Comparison of ENCODE assay signal across 13 cellular contexts in the genomic region with DNA sequence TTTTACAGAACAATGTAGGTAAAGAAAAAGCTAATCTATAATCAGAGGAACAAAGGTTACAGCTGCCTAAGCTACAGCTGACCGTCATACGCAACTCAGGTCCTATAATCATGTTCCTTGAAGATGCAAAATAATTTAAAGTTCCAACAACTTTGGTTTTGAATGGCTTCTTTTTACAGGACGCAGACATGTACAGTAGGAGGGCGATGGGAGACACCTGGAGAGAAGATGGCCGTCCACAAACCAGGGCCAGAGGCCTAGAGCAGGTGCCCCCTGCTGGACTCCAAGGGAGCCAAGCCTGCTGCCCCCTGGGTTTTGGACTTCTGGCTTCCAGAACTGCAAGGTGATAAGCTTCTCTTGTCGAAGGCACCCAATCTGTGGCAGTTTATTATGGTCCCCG. TPM values are rescaled to one million over a fixed set of nuclear protein-coding genes. Genes with fewer than 3 reads are reported as not detected.
DNase-seq lines count a peak whose midpoint lies in the region; ATAC-seq and TF ChIP-seq lines count a peak whose summit lies in the region.
"Had no signal": no experiment of that assay in that cellular context is flagged by ENCODE, and none has a peak within 500 bp of the region (broad histone marks: within the 10 kb centered on the region; RNA-seq: fewer than 3 reads in every experiment).

No MANE protein-coding gene starts in this region.

- H3K4me2 ChIP-seq in OCI-LY3 (ENCODE audit: low read length): no peak overlapping the region

- H3K9ac ChIP-seq in OCI-LY3 (ENCODE audit: low read length): no peak overlapping the region

- TF ChIP-seq CTCF in GM12872 (IDR thresholded peaks at IDR 0.05; ENCODE audit: insufficient read depth, low read depth, low read length): peak; percentile 43
- TF ChIP-seq CTCF in OCI-LY3 (IDR thresholded peaks at IDR 0.05; ENCODE audit: low read depth, low read length): peak; percentile 38
- TF ChIP-seq CTCF in endothelial cell (IDR thresholded peaks at IDR 0.05; ENCODE audit: unreplicated experiment): peak; percentile 28
- TF ChIP-seq CTCF in progenitor cell of endocrine pancreas (IDR thresholded peaks at IDR 0.05; ENCODE audit: unreplicated experiment): peak; percentile 59
- TF ChIP-seq CTCF in prostate gland (IDR thresholded peaks at IDR 0.05): no peak

- H3K4me3 Mint-ChIP-seq in endothelial cell (ENCODE audit: unreplicated experiment) (no peak overlapping the region), progenitor cell of endocrine pancreas (ENCODE audit: low read depth) (no peak overlapping the region)
- no peak overlapping the region for H3K4me3 Mint-ChIP-seq in activated CD4-positive, alpha-beta memory T cell treated with anti-CD3 and anti-CD28 coated beads for 36 hours
- H3K4me3 Mint-ChIP-seq: natural killer cell treated with Interleukin-12 subunit alpha and Interleukin-12 subunit beta and Interleukin-15 and Interleukin-18, amount 100 ng/mL, for 72 hours had no signal

- H3K27ac ChIP-seq in OCI-LY3 (ENCODE audit: low read length) (no peak overlapping the region), prostate gland (no peak overlapping the region)
- H3K27ac ChIP-seq: SJCRH30, thyroid gland had no signal

- H3K9me3 ChIP-seq in OCI-LY3 (ENCODE audit: insufficient read depth, low read length): no peaks in the 10 kb centered on the region
- no peaks in the 10 kb centered on the region for H3K9me3 ChIP-seq in prostate gland
- H3K9me3 ChIP-seq: thyroid gland had no signal

- H3K36me3 ChIP-seq in OCI-LY3 (replicated peaks; ENCODE audit: low read depth, low read length) (no peaks in the 10 kb centered on the region), prostate gland (no peaks in the 10 kb centered on the region)
- H3K36me3 ChIP-seq: SJCRH30, thyroid gland had no signal

- DNase-seq in endothelial cell (ENCODE audit: low spot score) (no peak), progenitor cell of endocrine pancreas (ENCODE audit: low spot score, unreplicated experiment) (no peak), prostate gland (ENCODE audit: low spot score) (no peak)
- DNase-seq in activated CD4-positive, alpha-beta memory T cell treated with anti-CD3 and anti-CD28 coated beads for 36 hours: no peak
- DNase-seq: NCI-H1694, thyroid gland had no signal

- H3K27me3 ChIP-seq in OCI-LY3 (ENCODE audit: low read depth, low read length) (peaks cover 12% of the 10 kb centered on the region; the same call in 1 of the 2 replicates), prostate gland (replicated peaks; ENCODE audit: insufficient read depth) (no peaks in the 10 kb centered on the region)
- H3K27me3 ChIP-seq: SJCRH30, thyroid gland had no signal

- ATAC-seq in GM18868 (IDR thresholded peaks at IDR 0.05; ENCODE audit: unreplicated experiment) (no peak), GM18502 (IDR thresholded peaks at IDR 0.05; ENCODE audit: poor library complexity, unreplicated experiment) (no peak)
- ATAC-seq: natural killer cell treated with Interleukin-12 subunit alpha and Interleukin-12 subunit beta and Interleukin-15 and Interleukin-18, amount 100 ng/mL, for 72 hours had no signal

- no peaks in the 10 kb centered on the region for H3K4me1 ChIP-seq in OCI-LY3 (ENCODE audit: low read length)
- no peaks in the 10 kb centered on the region for H3K4me1 ChIP-seq in prostate gland (replicated peaks)

- CTCF ChIA-PET in activated CD4-positive, alpha-beta memory T cell treated with anti-CD3 and anti-CD28 coated beads for 36 hours (lab: Charles Lee): interaction anchor here (0.7 kb wide), 1 partner anchor 9 kb away, joined by 3 read pairs; no protein-coding TSS in a partner anchor

- POLR2A ChIA-PET in activated CD4-positive, alpha-beta memory T cell treated with anti-CD3 and anti-CD28 coated beads for 36 hours (lab: Charles Lee): no interaction called here

- H3K27ac Mint-ChIP-seq in endothelial cell (ENCODE audit: unreplicated experiment): no peak overlapping the region
- no peak overlapping the region for H3K27ac Mint-ChIP-seq in progenitor cell of endocrine pancreas
- no peak overlapping the region for H3K27ac Mint-ChIP-seq in activated CD4-positive, alpha-beta memory T cell treated with anti-CD3 and anti-CD28 coated beads for 36 hours
- H3K27ac Mint-ChIP-seq: natural killer cell treated with Interleukin-12 subunit alpha and Interleukin-12 subunit beta and Interleukin-15 and Interleukin-18, amount 100 ng/mL, for 72 hours had no signal

- H3K36me3 Mint-ChIP-seq in endothelial cell (ENCODE audit: low read depth, unreplicated experiment) (peaks cover 12% of the 10 kb centered on the region), progenitor cell of endocrine pancreas (ENCODE audit: insufficient read depth) (peaks cover 3% of the 10 kb centered on the region)
- peaks cover 2% of the 10 kb centered on the region for H3K36me3 Mint-ChIP-seq in activated CD4-positive, alpha-beta memory T cell treated with anti-CD3 and anti-CD28 coated beads for 36 hours
- H3K36me3 Mint-ChIP-seq: natural killer cell treated with Interleukin-12 subunit alpha and Interleukin-12 subunit beta and Interleukin-15 and Interleukin-18, amount 100 ng/mL, for 72 hours had no signal

- intact Hi-C loops in prostate gland (cut with DNase I): no loop called here
- intact Hi-C loops in activated CD4-positive, alpha-beta memory T cell treated with anti-CD3 and anti-CD28 coated beads for 36 hours (cut with micrococcal nuclease): no loop called here

- H3K27me3 Mint-ChIP-seq in endothelial cell (ENCODE audit: unreplicated experiment): peaks cover 4% of the 10 kb centered on the region
- peaks cover 3% of the 10 kb centered on the region for H3K27me3 Mint-ChIP-seq in progenitor cell of endocrine pancreas
- H3K27me3 Mint-ChIP-seq in activated CD4-positive, alpha-beta memory T cell treated with anti-CD3 and anti-CD28 coated beads for 36 hours: no peaks in the 10 kb centered on the region

- no peak for TF ChIP-seq POLR2A in prostate gland (IDR thresholded peaks at IDR 0.05)

- 82% methylated on average over 7 of the region's 7 CpGs for WGBS in prostate gland

- no peak overlapping the region for H2AFZ ChIP-seq in OCI-LY3 (ENCODE audit: low read depth, low read length)

- H3K9me3 Mint-ChIP-seq in endothelial cell (ENCODE audit: unreplicated experiment) (peaks cover 3% of the 10 kb centered on the region), progenitor cell of endocrine pancreas (ENCODE audit: low read depth) (peaks cover 8% of the 10 kb centered on the region)
- H3K9me3 Mint-ChIP-seq in activated CD4-positive, alpha-beta memory T cell treated with anti-CD3 and anti-CD28 coated beads for 36 hours: peaks cover 14% of the 10 kb centered on the region
- H3K9me3 Mint-ChIP-seq: natural killer cell treated with Interleukin-12 subunit alpha and Interleukin-12 subunit beta and Interleukin-15 and Interleukin-18, amount 100 ng/mL, for 72 hours had no signal

- H3K4me3 ChIP-seq in OCI-LY3 (ENCODE audit: low read length) (no peak overlapping the region), prostate gland (no peak overlapping the region)
- H3K4me3 ChIP-seq: SJCRH30, thyroid gland had no signal

- H4K20me1 ChIP-seq in OCI-LY3 (ENCODE audit: insufficient read depth, low read length): no peaks in the 10 kb centered on the region

- H3K79me2 ChIP-seq in OCI-LY3 (ENCODE audit: low read length): no peaks in the 10 kb centered on the region

- H3K4me1 Mint-ChIP-seq in endothelial cell (ENCODE audit: unreplicated experiment) (no peaks in the 10 kb centered on the region), progenitor cell of endocrine pancreas (ENCODE audit: low read depth) (peaks cover 4% of the 10 kb centered on the region)
- no peaks in the 10 kb centered on the region for H3K4me1 Mint-ChIP-seq in activated CD4-positive, alpha-beta memory T cell treated with anti-CD3 and anti-CD28 coated beads for 36 hours (ENCODE audit: low read depth)

RNA-seq across cellular contexts. Expression of a gene that starts 10.6 kb away (rescaled TPM):
- total RNA-seq in endothelial cell (ENCODE audit: unreplicated experiment) (2.4 TPM), progenitor cell of endocrine pancreas (6.7 and 7.5 TPM in 2 replicates), prostate gland (1 to 10 TPM in 1 of 2 donors, under 1 TPM in 1; 0.27 to 1.9 TPM)
- not detected for total RNA-seq in activated CD4-positive, alpha-beta memory T cell treated with anti-CD3 and anti-CD28 coated beads for 36 hours
- total RNA-seq: activated CD8-positive, alpha-beta memory T cell treated with anti-CD3 and anti-CD28 coated beads for 36 hours; natural killer cell treated with Interleukin-12 subunit alpha and Interleukin-12 subunit beta and Interleukin-15 and Interleukin-18, amount 100 ng/mL, for 72 hours had no signal

RNA-seq across cellular contexts. Expression of a gene that starts 10.7 kb away (rescaled TPM):
- 0.69 TPM for total RNA-seq in endothelial cell (ENCODE audit: unreplicated experiment)
- 0.13 TPM in 1 of 2 replicates, not detected in the other for total RNA-seq in progenitor cell of endocrine pancreas
- total RNA-seq in prostate gland: 10 to 100 TPM in 1 of 2 donors, 1 to 10 TPM in 1; 8.2 to 16.4 TPM
- not detected for total RNA-seq in activated CD4-positive, alpha-beta memory T cell treated with anti-CD3 and anti-CD28 coated beads for 36 hours
- total RNA-seq: activated CD8-positive, alpha-beta memory T cell treated with anti-CD3 and anti-CD28 coated beads for 36 hours had no signal

Comparison
In these comparisons a context has a peak if more than half of its experiments do, and no peak if none do; other contexts are left out.
1. CTCF ChIP-seq: peak in GM12872 (single experiment), OCI-LY3 (single experiment), endothelial cell (single experiment) and progenitor cell of endocrine pancreas (single experiment); none in prostate gland (0 of 4).